21 cellular contexts compared by ENCODE assay signal in genomic region chr1:41547336-41547735, GRCh38.
DNase-seq lines count a peak whose midpoint lies in the region; ATAC-seq and TF ChIP-seq lines count a peak whose summit lies in the region.
"Had no signal": no experiment of that assay in that cellular context is flagged by ENCODE, and none has a peak within 500 bp of the region (broad histone marks: within the 10 kb centered on the region; RNA-seq: fewer than 3 reads in every experiment).

No MANE protein-coding gene starts in this region.

- H3K27me3 Mint-ChIP-seq in dendritic cell treated with granulocyte-macrophage colony-stimulating factor and Interleukin-4, amounts not matched to agents 40 ng/mL and 50 ng/mL, for 4 days: no peaks in the 10 kb centered on the region
- H3K27me3 Mint-ChIP-seq: CD4-positive, CD25-positive, alpha-beta regulatory T cell had no signal

- TF ChIP-seq POLR2A in suprapubic skin (IDR thresholded peaks at IDR 0.05): no peak

- no peak overlapping the region for H3K27ac ChIP-seq in suprapubic skin
- H3K27ac ChIP-seq: BLaER1, SJSA1 had no signal

- H3K9me3 ChIP-seq in suprapubic skin: no peaks in the 10 kb centered on the region
- H3K9me3 ChIP-seq: BLaER1, SJSA1 had no signal

- H3K36me3 Mint-ChIP-seq in dendritic cell treated with granulocyte-macrophage colony-stimulating factor and Interleukin-4, amounts not matched to agents 40 ng/mL and 50 ng/mL, for 4 days (ENCODE audit: low read depth): peaks cover 36% of the 10 kb centered on the region

- no peak for TF ChIP-seq CTCF in suprapubic skin (IDR thresholded peaks at IDR 0.05)

- peak; percentile 60 for DNase-seq in activated effector memory CD4-positive, alpha-beta T cell treated with anti-CD3 and anti-CD28 coated beads, Interleukin-2, amount 50 U/mL, for 16 hours
- no peak for DNase-seq in activated effector memory CD4-positive, alpha-beta T cell treated with Interleukin-2 at 50 U/mL for 16 hours
- DNase-seq in posterior vena cava (ENCODE audit: low spot score): peak; percentile 62
- peak; percentile 32 to 70 for DNase-seq in suprapubic skin (ENCODE audit: low spot score in 2 of 2)
- no peak for DNase-seq in SHP77 (lab: John Stamatoyannopoulos, UW)
- DNase-seq in NCI-H510A treated with DMSO at 0.1 percent for 48 hours (lab: John Stamatoyannopoulos, UW): no peak
- DNase-seq: CD4-positive, CD25-positive, alpha-beta regulatory T cell; DMS153; DND-41; Karpas-422; NCI-H1092 treated with DMSO at 0.1 percent for 48 hours; NCI-H1436; NCI-H187; NCI-H2081 treated with DMSO at 0.1 percent for 48 hours; NCI-H524 treated with DMSO at 0.1 percent for 48 hours; NCI-H774; PC-3 had no signal

- no peak overlapping the region for H3K4me3 Mint-ChIP-seq in dendritic cell treated with granulocyte-macrophage colony-stimulating factor and Interleukin-4, amounts not matched to agents 40 ng/mL and 50 ng/mL, for 4 days
- H3K4me3 Mint-ChIP-seq: CD4-positive, CD25-positive, alpha-beta regulatory T cell had no signal

- TF ChIP-seq EP300 in suprapubic skin (IDR thresholded peaks at IDR 0.05): no peak

- no peak overlapping the region for H3K4me3 ChIP-seq in suprapubic skin
- H3K4me3 ChIP-seq: BLaER1, SJSA1 had no signal

- ATAC-seq in GM19328 (IDR thresholded peaks at IDR 0.05; ENCODE audit: unreplicated experiment): no peak
- ATAC-seq: PC-3 had no signal

- 71% methylated on average over 6 of the region's 6 CpGs for WGBS in suprapubic skin

- no peaks in the 10 kb centered on the region for H3K27me3 ChIP-seq in suprapubic skin
- H3K27me3 ChIP-seq: BLaER1, SJSA1 had no signal

- no peaks in the 10 kb centered on the region for H3K4me1 ChIP-seq in suprapubic skin
- H3K4me1 ChIP-seq: SJSA1 had no signal

- intact Hi-C loops in dendritic cell treated with granulocyte-macrophage colony-stimulating factor and Interleukin-4, amounts not matched to agents 40 ng/mL and 50 ng/mL, for 4 days (cut with micrococcal nuclease): no loop called here
- intact Hi-C loops in posterior vena cava (cut with DNase I): no loop called here

- H3K4me1 Mint-ChIP-seq in dendritic cell treated with granulocyte-macrophage colony-stimulating factor and Interleukin-4, amounts not matched to agents 40 ng/mL and 50 ng/mL, for 4 days (ENCODE audit: low read depth): peaks cover 21% of the 10 kb centered on the region

- peak overlapping the region; percentile 23 for H3K27ac Mint-ChIP-seq in dendritic cell treated with granulocyte-macrophage colony-stimulating factor and Interleukin-4, amounts not matched to agents 40 ng/mL and 50 ng/mL, for 4 days
- H3K27ac Mint-ChIP-seq: CD4-positive, CD25-positive, alpha-beta regulatory T cell had no signal

- H3K9me3 Mint-ChIP-seq in dendritic cell treated with granulocyte-macrophage colony-stimulating factor and Interleukin-4, amounts not matched to agents 40 ng/mL and 50 ng/mL, for 4 days: no peaks in the 10 kb centered on the region

- H3K36me3 ChIP-seq in suprapubic skin: peaks cover 4% of the 10 kb centered on the region
- H3K36me3 ChIP-seq: BLaER1, SJSA1 had no signal

Comparison
In these comparisons a context has a peak if more than half of its experiments do, and no peak if none do; other contexts are left out.
1. DNase-seq: peak in activated effector memory CD4-positive, alpha-beta T cell treated with anti-CD3 and anti-CD28 coated beads, Interleukin-2, amount 50 U/mL, for 16 hours (single experiment), posterior vena cava (single experiment) and suprapubic skin (2 of 2); none in activated effector memory CD4-positive, alpha-beta T cell treated with Interleukin-2 at 50 U/mL for 16 hours (single experiment), SHP77 (0 of 2) and NCI-H510A treated with DMSO at 0.1 percent for 48 hours (single experiment).